20 cellular contexts compared by ENCODE assay signal in genomic region chr3:95627697-95628096, GRCh38.
DNase-seq lines count a peak whose midpoint lies in the region; ATAC-seq and TF ChIP-seq lines count a peak whose summit lies in the region.
"Had no signal": no experiment of that assay in that cellular context is flagged by ENCODE, and none has a peak within 500 bp of the region (broad histone marks: within the 10 kb centered on the region; RNA-seq: fewer than 3 reads in every experiment).

No MANE protein-coding gene starts in this region.

- peak; percentile 57 for ATAC-seq in GM19463 (IDR thresholded peaks at IDR 0.05; ENCODE audit: unreplicated experiment)
- ATAC-seq in psoas muscle, result no peak

- H3K4me2 ChIP-seq in OCI-LY3 (ENCODE audit: low read length), result peak overlapping the region; percentile 55
- H3K4me2 ChIP-seq in smooth muscle cell, result no peak overlapping the region
- H3K4me2 ChIP-seq: BLaER1 had no signal

- H3F3A ChIP-seq in smooth muscle cell (ENCODE audit: low read depth), result no peaks in the 10 kb centered on the region

- H3K36me3 ChIP-seq in OCI-LY3 (replicated peaks; ENCODE audit: low read depth, low read length) (peaks cover 8% of the 10 kb centered on the region), smooth muscle cell (ENCODE audit: low read depth) (no peaks in the 10 kb centered on the region), psoas muscle (ENCODE audit: insufficient read depth in 1 of 2, low read depth in 1 of 2) (no peaks in the 10 kb centered on the region)
- H3K36me3 ChIP-seq: BLaER1 had no signal

- H2AFZ ChIP-seq in OCI-LY3 (ENCODE audit: low read depth, low read length) (peak overlapping the region; percentile 93), smooth muscle cell (ENCODE audit: low read depth) (peak overlapping the region; percentile 40)

- no peaks in the 10 kb centered on the region for H4K20me1 ChIP-seq in OCI-LY3 (ENCODE audit: insufficient read depth, low read length)
- H4K20me1 ChIP-seq in smooth muscle cell (ENCODE audit: low read depth), result no peaks in the 10 kb centered on the region
- H4K20me1 ChIP-seq: BLaER1 had no signal

- TF ChIP-seq CTCF in OCI-LY3 (IDR thresholded peaks at IDR 0.05; ENCODE audit: low read depth, low read length) (no peak), smooth muscle cell (IDR thresholded peaks at IDR 0.05; ENCODE audit: borderline replicate concordance, insufficient read depth, poor library complexity, severe bottlenecking) (no peak), psoas muscle (IDR thresholded peaks at IDR 0.05) (no peak)

- H3K27me3 ChIP-seq in OCI-LY3 (ENCODE audit: low read depth, low read length) (no peaks in the 10 kb centered on the region), smooth muscle cell (ENCODE audit: low read depth) (no peaks in the 10 kb centered on the region), psoas muscle (ENCODE audit: insufficient read depth in 3 of 3, low read length in 2 of 3) (no peaks in the 10 kb centered on the region)
- H3K27me3 ChIP-seq: BLaER1 had no signal

- no peaks in the 10 kb centered on the region for H3K9me3 ChIP-seq in OCI-LY3 (ENCODE audit: insufficient read depth, low read length)
- no peaks in the 10 kb centered on the region for H3K9me3 ChIP-seq in smooth muscle cell (replicated peaks; ENCODE audit: low read depth)
- no peaks in the 10 kb centered on the region for H3K9me3 ChIP-seq in psoas muscle
- H3K9me3 ChIP-seq: BLaER1 had no signal

- peaks cover 13% of the 10 kb centered on the region for H3K4me1 ChIP-seq in OCI-LY3 (ENCODE audit: low read length)
- no peaks in the 10 kb centered on the region for H3K4me1 ChIP-seq in smooth muscle cell (ENCODE audit: low read depth)
- no peaks in the 10 kb centered on the region for H3K4me1 ChIP-seq in psoas muscle
- H3K4me1 ChIP-seq: BLaER1 had no signal

- intact Hi-C loops in psoas muscle (cut with DNase I), result no loop called here

- H3K4me3 ChIP-seq in OCI-LY3 (ENCODE audit: low read length) (peak overlapping the region; percentile 13; the same call in 1 of the 2 replicates), smooth muscle cell (no peak overlapping the region), psoas muscle (no peak overlapping the region)
- H3K4me3 ChIP-seq: BLaER1 had no signal

- WGBS in smooth muscle cell (ENCODE audit: low lambda C conversion rate), result 80% methylated on average over 2 of the region's 2 CpGs
- WGBS in psoas muscle, 3 donors, result 12 to 26% (median 19%) methylated on average over 2 of the region's 2 CpGs

- H3K79me2 ChIP-seq in OCI-LY3 (ENCODE audit: low read length) (no peaks in the 10 kb centered on the region), smooth muscle cell (ENCODE audit: low read depth) (no peaks in the 10 kb centered on the region)

- H3K27ac ChIP-seq in OCI-LY3 (ENCODE audit: low read length) (peak overlapping the region; percentile 59), smooth muscle cell (ENCODE audit: low read depth) (no peak overlapping the region), psoas muscle (no peak overlapping the region)
- H3K27ac ChIP-seq: BLaER1 had no signal

- H3K9ac ChIP-seq in OCI-LY3 (ENCODE audit: low read length) (peak overlapping the region; percentile 14; the same call in 1 of the 2 replicates), smooth muscle cell (ENCODE audit: low read depth) (no peak overlapping the region)
- H3K9ac ChIP-seq: BLaER1 had no signal

- DNase-seq in kidney tubule cell (ENCODE audit: low spot score) (peak; percentile 27), smooth muscle cell (lab: John Stamatoyannopoulos, UW; ENCODE audit: unreplicated experiment) (no peak), psoas muscle (no peak), SIG-M5 (lab: John Stamatoyannopoulos, UW) (no peak)
- no peak for DNase-seq in activated CD4-positive, alpha-beta T cell treated with anti-CD3 and anti-CD28 coated beads, Interleukin-2, amount 50 U/mL, for 4 hours
- DNase-seq: CD4-positive, CD25-positive, alpha-beta regulatory T cell; KBM-7; MV-4-11; NCI-H1105 treated with DMSO at 0.1 percent for 48 hours; NCI-H146; NCI-H1930; NCI-H2107; NCI-H446; NCI-H524 treated with DMSO at 0.1 percent for 48 hours; NCI-H774; Right ventricle myocardium superior; RPMI8226 had no signal
